1 cellular context compared by ENCODE assay signal in genomic region chr7:14995774-14996173, GRCh38.
TF ChIP-seq lines count a peak whose summit lies in the region.

No MANE protein-coding gene starts in this region.

TF ChIP-seq in IMR-90, 13 proteins besides CTCF, POLR2A, EP300 and RAD21:
- TF ChIP-seq USF2 (IDR thresholded peaks at IDR 0.05; ENCODE audit: low read depth, low read length) (no peak), RFX5 (IDR thresholded peaks at IDR 0.05; ENCODE audit: low read depth, low read length) (no peak), CEBPB (IDR thresholded peaks at IDR 0.05; ENCODE audit: low read depth, low read length) (no peak), MXI1 (IDR thresholded peaks at IDR 0.05; ENCODE audit: borderline replicate concordance, low read depth, low read length) (no peak), MAZ (IDR thresholded peaks at IDR 0.05; ENCODE audit: borderline replicate concordance, low read depth, low read length) (no peak), NFE2L2 (IDR thresholded peaks at IDR 0.05; ENCODE audit: low read depth, low read length) (0 out of 2 replicates have a peak, but pooled peaks have one; percentile 26), MAFK (IDR thresholded peaks at IDR 0.05; ENCODE audit: low read depth, low read length) (peak; percentile 51)
TF ChIP-seq in IMR-90: peak in this region for 2.
